In the genomic region with DNA sequence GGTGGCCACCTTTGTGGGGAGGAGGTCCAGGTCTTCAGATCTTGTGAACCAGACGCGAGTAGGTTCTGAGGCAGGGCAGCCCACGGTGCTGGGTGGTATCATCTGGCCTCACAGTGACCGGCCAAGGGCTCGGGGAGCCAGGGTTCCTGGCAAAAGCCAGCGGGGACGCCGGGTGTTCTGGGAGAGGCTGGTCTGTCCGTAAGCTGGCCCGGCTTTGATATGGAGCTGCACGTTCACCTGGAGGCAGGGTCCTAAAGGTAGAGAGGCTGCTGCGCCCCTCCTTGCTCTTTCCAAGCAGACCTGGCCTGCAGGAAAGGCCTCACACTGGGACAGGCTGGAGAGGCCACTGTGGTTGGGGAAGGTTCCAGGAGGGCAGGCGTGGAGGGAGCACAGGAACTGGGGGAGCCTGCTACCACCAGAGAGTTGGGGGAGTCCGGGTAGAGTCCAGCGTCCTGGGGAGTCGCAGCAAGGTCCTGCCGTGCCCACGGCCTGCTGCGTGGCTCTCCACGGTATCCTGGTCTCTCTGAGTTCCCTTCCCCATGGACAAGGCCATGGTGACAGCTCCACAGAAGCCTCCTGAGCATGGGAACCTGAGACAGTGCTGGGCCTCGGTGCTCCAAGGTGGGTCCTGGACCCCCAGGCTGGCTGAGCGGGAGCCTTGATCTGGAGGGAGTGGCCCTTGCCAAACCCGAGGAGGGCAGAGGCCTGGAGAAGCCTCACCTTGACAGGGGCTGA, we compare ENCODE assay signal across 15 cellular contexts.
DNase-seq lines count a peak whose midpoint lies in the region; ATAC-seq and TF ChIP-seq lines count a peak whose summit lies in the region.
"Had no signal": no experiment of that assay in that cellular context is flagged by ENCODE, and none has a peak within 500 bp of the region (broad histone marks: within the 10 kb centered on the region; RNA-seq: fewer than 3 reads in every experiment).

No MANE protein-coding gene starts in this region.

- no peak for TF ChIP-seq CTCF in Caco-2 (IDR thresholded peaks at IDR 0.05; ENCODE audit: insufficient read depth in 1 of 2, low read depth in 1 of 2, low read length in 1 of 2, severe bottlenecking in 1 of 2, unreplicated experiment in 1 of 2)
- TF ChIP-seq CTCF in osteocyte (IDR thresholded peaks at IDR 0.05) = no peak

- CTCF ChIA-PET in Caco-2 (lab: Charles Lee) = no interaction called here

- peaks cover 9% of the 10 kb centered on the region for H3K36me3 Mint-ChIP-seq in Caco-2 (ENCODE audit: insufficient read depth, unreplicated experiment)
- H3K36me3 Mint-ChIP-seq in osteocyte (ENCODE audit: unreplicated experiment) = no peaks in the 10 kb centered on the region
- H3K36me3 Mint-ChIP-seq in activated CD4-positive, alpha-beta T cell treated with anti-CD3 and anti-CD28 coated beads, Interleukin-2, amount 10 ng/mL, durations not matched to agents 24 days and 14 days (ENCODE audit: low read depth) = no peaks in the 10 kb centered on the region
- H3K36me3 Mint-ChIP-seq: CD4-positive, CD25-positive, alpha-beta regulatory T cell had no signal

- H3K9me3 Mint-ChIP-seq in Caco-2 (ENCODE audit: unreplicated experiment) (peaks cover 11% of the 10 kb centered on the region), osteocyte (ENCODE audit: unreplicated experiment) (peaks cover 3% of the 10 kb centered on the region)
- no peaks in the 10 kb centered on the region for H3K9me3 Mint-ChIP-seq in stimulated activated naive CD8-positive, alpha-beta T cell treated with anti-CD3 and anti-CD28 coated beads, Interleukin-15, amount 100 ng/mL, for 72 hours
- no peaks in the 10 kb centered on the region for H3K9me3 Mint-ChIP-seq in activated CD4-positive, alpha-beta T cell treated with anti-CD3 and anti-CD28 coated beads, Interleukin-2, amount 10 ng/mL, durations not matched to agents 24 days and 14 days

- DNase-seq in Caco-2 = no peak
- DNase-seq in islet precursor cell = peak; percentile 46
- DNase-seq in osteocyte (ENCODE audit: extremely low spot score, unreplicated experiment) = peak; percentile 79
- no peak for DNase-seq in stimulated activated naive CD8-positive, alpha-beta T cell treated with anti-CD3 and anti-CD28 coated beads, Interleukin-15, amount 100 ng/mL, for 72 hours
- no peak for DNase-seq in NCI-H2227 (lab: John Stamatoyannopoulos, UW; ENCODE audit: unreplicated experiment)
- DNase-seq in HK-2 (ENCODE audit: unreplicated experiment) = no peak
- no peak for DNase-seq in activated CD4-positive, alpha-beta T cell treated with anti-CD3 and anti-CD28 coated beads, Interleukin-2, amount 10 ng/mL, durations not matched to agents 24 days and 14 days
- DNase-seq: ACHN; Calu3; CD4-positive, CD25-positive, alpha-beta regulatory T cell; DMS 273 treated with DMSO at 0.1 percent for 48 hours; GM23248 had no signal

- H3K27me3 Mint-ChIP-seq in Caco-2 (ENCODE audit: insufficient read depth, unreplicated experiment) (no peaks in the 10 kb centered on the region), osteocyte (ENCODE audit: unreplicated experiment) (peaks cover 19% of the 10 kb centered on the region)
- peaks cover 29% of the 10 kb centered on the region for H3K27me3 Mint-ChIP-seq in stimulated activated naive CD8-positive, alpha-beta T cell treated with anti-CD3 and anti-CD28 coated beads, Interleukin-15, amount 100 ng/mL, for 72 hours
- H3K27me3 Mint-ChIP-seq in activated CD4-positive, alpha-beta T cell treated with anti-CD3 and anti-CD28 coated beads, Interleukin-2, amount 10 ng/mL, durations not matched to agents 24 days and 14 days = no peaks in the 10 kb centered on the region
- H3K27me3 Mint-ChIP-seq: CD4-positive, CD25-positive, alpha-beta regulatory T cell had no signal

- H3K9me3 ChIP-seq in Caco-2 = no peaks in the 10 kb centered on the region
- H3K9me3 ChIP-seq: BLaER1 treated with 17β-estradiol and CSF1 and Interleukin-3, amounts not matched to agents 10 nM and 100 nM had no signal

- no peaks in the 10 kb centered on the region for H3K27me3 ChIP-seq in Caco-2 (replicated peaks; ENCODE audit: control insufficient read depth, insufficient read depth, low read length)
- H3K27me3 ChIP-seq: BLaER1 treated with 17β-estradiol and CSF1 and Interleukin-3, amounts not matched to agents 10 nM and 100 nM had no signal

- POLR2A ChIA-PET in Caco-2 (lab: Charles Lee) = no interaction called here

- intact Hi-C loops in Caco-2 (cut with micrococcal nuclease; ENCODE audit: unreplicated experiment) = loop anchor here (10.0 kb wide), 1 partner anchor 600 kb away; no protein-coding TSS in a partner anchor
- intact Hi-C loops in activated CD4-positive, alpha-beta T cell treated with anti-CD3 and anti-CD28 coated beads, Interleukin-2, amount 10 ng/mL, durations not matched to agents 24 days and 14 days (cut with micrococcal nuclease) = no loop called here

- H3K4me1 Mint-ChIP-seq in Caco-2 (ENCODE audit: low read depth, unreplicated experiment) = peaks cover 54% of the 10 kb centered on the region
- H3K4me1 Mint-ChIP-seq in osteocyte (ENCODE audit: unreplicated experiment) = peaks cover 18% of the 10 kb centered on the region
- H3K4me1 Mint-ChIP-seq in stimulated activated naive CD8-positive, alpha-beta T cell treated with anti-CD3 and anti-CD28 coated beads, Interleukin-15, amount 100 ng/mL, for 72 hours = peaks cover 10% of the 10 kb centered on the region
- H3K4me1 Mint-ChIP-seq in activated CD4-positive, alpha-beta T cell treated with anti-CD3 and anti-CD28 coated beads, Interleukin-2, amount 10 ng/mL, durations not matched to agents 24 days and 14 days = no peaks in the 10 kb centered on the region

- no TSS peak for BruUV-seq in Caco-2 (replicated peaks; lab: Mats Ljungman, UMichigan)

- H3K4me1 ChIP-seq in Caco-2 = peaks cover 39% of the 10 kb centered on the region

- no peaks in the 10 kb centered on the region for H3K36me3 ChIP-seq in Caco-2 (ENCODE audit: control insufficient read depth, insufficient read depth, low read length)
- H3K36me3 ChIP-seq: BLaER1 treated with 17β-estradiol and CSF1 and Interleukin-3, amounts not matched to agents 10 nM and 100 nM had no signal

- ATAC-seq in stimulated activated naive CD8-positive, alpha-beta T cell treated with anti-CD3 and anti-CD28 coated beads, Interleukin-15, amount 100 ng/mL, for 72 hours = peak; percentile 39
- ATAC-seq in GM21576 (IDR thresholded peaks at IDR 0.05; ENCODE audit: unreplicated experiment) = no peak
- ATAC-seq: HCT116 had no signal

- H3K4me3 ChIP-seq in Caco-2 (ENCODE audit: low read depth, low read length) = no peak overlapping the region
- H3K4me3 ChIP-seq: BLaER1 treated with 17β-estradiol and CSF1 and Interleukin-3, amounts not matched to agents 10 nM and 100 nM; GM23248 had no signal

- H3K4me3 Mint-ChIP-seq in Caco-2 (ENCODE audit: unreplicated experiment) (no peak overlapping the region), osteocyte (ENCODE audit: unreplicated experiment) (no peak overlapping the region)
- H3K4me3 Mint-ChIP-seq in stimulated activated naive CD8-positive, alpha-beta T cell treated with anti-CD3 and anti-CD28 coated beads, Interleukin-15, amount 100 ng/mL, for 72 hours = no peak overlapping the region
- H3K4me3 Mint-ChIP-seq in activated CD4-positive, alpha-beta T cell treated with anti-CD3 and anti-CD28 coated beads, Interleukin-2, amount 10 ng/mL, durations not matched to agents 24 days and 14 days = no peak overlapping the region
- H3K4me3 Mint-ChIP-seq: CD4-positive, CD25-positive, alpha-beta regulatory T cell had no signal

- peak overlapping the region; percentile 99 for H3K27ac Mint-ChIP-seq in Caco-2 (ENCODE audit: unreplicated experiment)
- H3K27ac Mint-ChIP-seq in osteocyte (ENCODE audit: unreplicated experiment) = no peak overlapping the region
- H3K27ac Mint-ChIP-seq in stimulated activated naive CD8-positive, alpha-beta T cell treated with anti-CD3 and anti-CD28 coated beads, Interleukin-15, amount 100 ng/mL, for 72 hours = no peak overlapping the region
- H3K27ac Mint-ChIP-seq in activated CD4-positive, alpha-beta T cell treated with anti-CD3 and anti-CD28 coated beads, Interleukin-2, amount 10 ng/mL, durations not matched to agents 24 days and 14 days = no peak overlapping the region
- H3K27ac Mint-ChIP-seq: CD4-positive, CD25-positive, alpha-beta regulatory T cell had no signal

Comparison
In these comparisons a context has a peak if more than half of its experiments do, and no peak if none do; other contexts are left out.
1. DNase-seq: peak in islet precursor cell (single experiment) and osteocyte (single experiment); none in Caco-2 (0 of 2), stimulated activated naive CD8-positive, alpha-beta T cell treated with anti-CD3 and anti-CD28 coated beads, Interleukin-15, amount 100 ng/mL, for 72 hours (0 of 2), NCI-H2227 (single experiment), HK-2 (single experiment) and activated CD4-positive, alpha-beta T cell treated with anti-CD3 and anti-CD28 coated beads, Interleukin-2, amount 10 ng/mL, durations not matched to agents 24 days and 14 days (single experiment).